Comparison of ENCODE assay signal across 8 cellular contexts in genomic region chr20:36573798-36574277, GRCh38.
DNase-seq lines count a peak whose midpoint lies in the region; ATAC-seq and TF ChIP-seq lines count a peak whose summit lies in the region.

No MANE protein-coding gene starts in this region.

- in situ Hi-C loops in brain microvascular endothelial cell (cut with HindIII; ENCODE audit: low pct_ligation_motif_present, low sequenced_read_pairs), result no loop called here

- peak; percentile 44 for DNase-seq in 8988T
- peak; percentile 24 for DNase-seq in GM19240 (ENCODE audit: insufficient read length, low spot score)
- DNase-seq in RKO (ENCODE audit: low spot score), result peak; percentile 21
- no peak for DNase-seq in brain microvascular endothelial cell
- peak; percentile 12 for DNase-seq in iris pigment epithelial cell (ENCODE audit: low read depth)
- DNase-seq in stimulated activated CD4-positive, alpha-beta T cell treated with anti-CD3 and anti-CD28 coated beads, Interleukin-2, amount 100 ng/mL, for 4 hours (ENCODE audit: low read depth), result peak; percentile 22

- no peak for TF ChIP-seq CTCF in brain microvascular endothelial cell (IDR thresholded peaks at IDR 0.05; ENCODE audit: low read depth, low read length, missing control alignments)

- ATAC-seq in HG03175 (IDR thresholded peaks at IDR 0.05; ENCODE audit: unreplicated experiment) (no peak), HG02870 (IDR thresholded peaks at IDR 0.05; ENCODE audit: unreplicated experiment) (no peak)

- no peaks in the 10 kb centered on the region for H3K27me3 ChIP-seq in brain microvascular endothelial cell (replicated peaks)

- H3K36me3 ChIP-seq in brain microvascular endothelial cell (replicated peaks), result peaks cover 3% of the 10 kb centered on the region

- H3K4me3 ChIP-seq in brain microvascular endothelial cell (ENCODE audit: low read depth, low read length), result peak overlapping the region; percentile 76

- H3K27ac ChIP-seq in brain microvascular endothelial cell, result peak overlapping the region; percentile 64
